1 cellular context compared by ENCODE assay signal in the genomic region with DNA sequence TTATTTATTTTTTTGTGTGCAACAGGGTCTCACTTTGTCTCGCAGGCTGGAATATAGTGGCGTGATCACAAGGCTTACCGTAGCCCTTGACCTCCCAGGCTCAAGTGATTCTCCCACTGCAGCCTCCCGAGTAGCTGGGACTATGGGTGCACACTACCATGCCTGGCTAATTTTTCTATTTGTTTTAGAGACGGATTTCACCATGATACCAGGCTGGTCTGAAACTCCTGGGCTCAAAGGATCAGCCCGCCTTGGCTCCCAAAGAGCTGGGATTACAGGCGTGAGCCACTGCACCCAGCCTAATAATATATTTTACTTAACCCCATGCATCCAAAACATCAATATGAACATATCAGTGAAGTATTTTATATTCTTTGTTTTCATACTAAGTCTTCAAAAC.
TF ChIP-seq lines count a peak whose summit lies in the region.

No MANE protein-coding gene starts in this region.

TF ChIP-seq in HepG2, 621 proteins besides CTCF, POLR2A, EP300 and RAD21:
- TF ChIP-seq HNF4A (CRISPR knock-in tag; IDR thresholded peaks at IDR 0.05) (0 out of 2 replicates have a peak, but pooled peaks have one; percentile 5), ZSCAN21 (CRISPR knock-in tag; IDR thresholded peaks at IDR 0.05; ENCODE audit: borderline replicate concordance) (no peak), PHF21A (CRISPR knock-in tag; IDR thresholded peaks at IDR 0.05) (no peak), ZNF724P (CRISPR knock-in tag; IDR thresholded peaks at IDR 0.05; ENCODE audit: borderline replicate concordance) (no peak), SETDB1 (CRISPR knock-in tag; IDR thresholded peaks at IDR 0.05; ENCODE audit: borderline replicate concordance) (no peak), SKI (IDR thresholded peaks at IDR 0.05; ENCODE audit: partially characterized antibody) (no peak), U2AF1 (optimal IDR thresholded peaks at IDR 0.05; ENCODE audit: low read depth, low read length) (no peak), ZNF577 (CRISPR knock-in tag; IDR thresholded peaks at IDR 0.05; ENCODE audit: borderline replicate concordance, low read depth) (no peak), CHD4 (IDR thresholded peaks at IDR 0.05; ENCODE audit: borderline replicate concordance, low read length) (no peak), GZF1 (CRISPR knock-in tag; IDR thresholded peaks at IDR 0.05) (no peak)
- TF ChIP-seq, protein P1, sequence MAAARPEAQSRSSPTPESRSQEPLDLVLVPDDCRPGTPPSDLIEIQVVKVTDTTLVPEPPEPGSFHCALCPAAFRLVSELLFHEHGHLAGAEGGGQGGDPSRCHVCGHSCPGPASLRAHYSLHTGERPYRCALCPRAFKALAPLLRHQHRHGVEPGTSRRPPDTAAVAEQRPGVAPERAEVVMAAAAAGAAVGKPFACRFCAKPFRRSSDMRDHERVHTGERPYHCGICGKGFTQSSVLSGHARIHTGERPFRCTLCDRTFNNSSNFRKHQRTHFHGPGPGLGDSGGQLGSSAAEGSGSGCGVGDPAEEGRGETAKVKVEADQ (CRISPR knock-in tag; IDR thresholded peaks at IDR 0.05; ENCODE audit: borderline replicate concordance) = no peak
- TF ChIP-seq, protein P2, sequence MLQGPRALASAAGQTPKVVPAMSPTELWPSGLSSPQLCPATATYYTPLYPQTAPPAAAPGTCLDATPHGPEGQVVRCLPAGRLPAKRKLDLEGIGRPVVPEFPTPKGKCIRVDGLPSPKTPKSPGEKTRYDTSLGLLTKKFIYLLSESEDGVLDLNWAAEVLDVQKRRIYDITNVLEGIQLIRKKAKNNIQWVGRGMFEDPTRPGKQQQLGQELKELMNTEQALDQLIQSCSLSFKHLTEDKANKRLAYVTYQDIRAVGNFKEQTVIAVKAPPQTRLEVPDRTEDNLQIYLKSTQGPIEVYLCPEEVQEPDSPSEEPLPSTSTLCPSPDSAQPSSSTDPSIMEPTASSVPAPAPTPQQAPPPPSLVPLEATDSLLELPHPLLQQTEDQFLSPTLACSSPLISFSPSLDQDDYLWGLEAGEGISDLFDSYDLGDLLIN (CRISPR knock-in tag; IDR thresholded peaks at IDR 0.05; ENCODE audit: borderline replicate concordance) = no peak
- TF ChIP-seq, protein P3, sequence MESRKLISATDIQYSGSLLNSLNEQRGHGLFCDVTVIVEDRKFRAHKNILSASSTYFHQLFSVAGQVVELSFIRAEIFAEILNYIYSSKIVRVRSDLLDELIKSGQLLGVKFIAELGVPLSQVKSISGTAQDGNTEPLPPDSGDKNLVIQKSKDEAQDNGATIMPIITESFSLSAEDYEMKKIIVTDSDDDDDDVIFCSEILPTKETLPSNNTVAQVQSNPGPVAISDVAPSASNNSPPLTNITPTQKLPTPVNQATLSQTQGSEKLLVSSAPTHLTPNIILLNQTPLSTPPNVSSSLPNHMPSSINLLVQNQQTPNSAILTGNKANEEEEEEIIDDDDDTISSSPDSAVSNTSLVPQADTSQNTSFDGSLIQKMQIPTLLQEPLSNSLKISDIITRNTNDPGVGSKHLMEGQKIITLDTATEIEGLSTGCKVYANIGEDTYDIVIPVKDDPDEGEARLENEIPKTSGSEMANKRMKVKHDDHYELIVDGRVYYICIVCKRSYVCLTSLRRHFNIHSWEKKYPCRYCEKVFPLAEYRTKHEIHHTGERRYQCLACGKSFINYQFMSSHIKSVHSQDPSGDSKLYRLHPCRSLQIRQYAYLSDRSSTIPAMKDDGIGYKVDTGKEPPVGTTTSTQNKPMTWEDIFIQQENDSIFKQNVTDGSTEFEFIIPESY (CRISPR knock-in tag; IDR thresholded peaks at IDR 0.05) = peak; percentile 92
- TF ChIP-seq, protein P4, sequence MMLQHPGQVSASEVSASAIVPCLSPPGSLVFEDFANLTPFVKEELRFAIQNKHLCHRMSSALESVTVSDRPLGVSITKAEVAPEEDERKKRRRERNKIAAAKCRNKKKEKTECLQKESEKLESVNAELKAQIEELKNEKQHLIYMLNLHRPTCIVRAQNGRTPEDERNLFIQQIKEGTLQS (CRISPR knock-in tag; IDR thresholded peaks at IDR 0.05) = no peak
